1 cellular context compared by ENCODE assay signal in the genomic region with DNA sequence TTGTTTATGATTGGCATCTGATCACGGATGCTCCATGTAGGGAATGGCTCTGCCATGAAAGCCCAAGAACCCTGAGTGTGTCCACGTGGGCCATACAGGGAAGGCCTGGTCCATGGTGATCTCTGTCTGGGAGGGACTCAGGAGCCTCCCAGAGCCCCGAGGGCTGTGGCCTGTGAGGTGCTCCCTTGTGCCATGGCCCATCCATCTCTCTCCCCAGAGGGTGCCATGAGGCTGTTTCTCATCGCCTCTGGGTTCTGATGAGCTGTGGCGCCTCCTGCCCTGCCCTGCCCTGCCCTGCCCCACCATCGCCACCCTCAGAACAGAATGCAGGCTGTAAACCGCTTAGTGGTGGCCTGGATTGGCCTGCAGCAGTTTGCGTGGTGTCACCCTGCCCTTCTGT.
TF ChIP-seq lines count a peak whose summit lies in the region.

No MANE protein-coding gene starts in this region.

TF ChIP-seq in WTC11, 78 proteins besides CTCF, POLR2A, EP300 and RAD21 (continued from another document):
- TF ChIP-seq NFE2L1 (CRISPR knock-in tag; IDR thresholded peaks at IDR 0.05) (no peak), GRHL2 (CRISPR knock-in tag; IDR thresholded peaks at IDR 0.05; ENCODE audit: insufficient replicate concordance, severe bottlenecking) (no peak), CREB1 (CRISPR knock-in tag; IDR thresholded peaks at IDR 0.05) (no peak), TP53 (CRISPR knock-in tag; IDR thresholded peaks at IDR 0.05) (no peak), HMGA2 (CRISPR knock-in tag; IDR thresholded peaks at IDR 0.05) (no peak), ZNF317 (CRISPR knock-in tag; IDR thresholded peaks at IDR 0.05; ENCODE audit: borderline replicate concordance, low read depth) (no peak), ARID4B (CRISPR knock-in tag; IDR thresholded peaks at IDR 0.05; ENCODE audit: borderline replicate concordance) (no peak), CBFB (CRISPR knock-in tag; IDR thresholded peaks at IDR 0.05; ENCODE audit: low read depth) (no peak)
